In the genomic region with DNA sequence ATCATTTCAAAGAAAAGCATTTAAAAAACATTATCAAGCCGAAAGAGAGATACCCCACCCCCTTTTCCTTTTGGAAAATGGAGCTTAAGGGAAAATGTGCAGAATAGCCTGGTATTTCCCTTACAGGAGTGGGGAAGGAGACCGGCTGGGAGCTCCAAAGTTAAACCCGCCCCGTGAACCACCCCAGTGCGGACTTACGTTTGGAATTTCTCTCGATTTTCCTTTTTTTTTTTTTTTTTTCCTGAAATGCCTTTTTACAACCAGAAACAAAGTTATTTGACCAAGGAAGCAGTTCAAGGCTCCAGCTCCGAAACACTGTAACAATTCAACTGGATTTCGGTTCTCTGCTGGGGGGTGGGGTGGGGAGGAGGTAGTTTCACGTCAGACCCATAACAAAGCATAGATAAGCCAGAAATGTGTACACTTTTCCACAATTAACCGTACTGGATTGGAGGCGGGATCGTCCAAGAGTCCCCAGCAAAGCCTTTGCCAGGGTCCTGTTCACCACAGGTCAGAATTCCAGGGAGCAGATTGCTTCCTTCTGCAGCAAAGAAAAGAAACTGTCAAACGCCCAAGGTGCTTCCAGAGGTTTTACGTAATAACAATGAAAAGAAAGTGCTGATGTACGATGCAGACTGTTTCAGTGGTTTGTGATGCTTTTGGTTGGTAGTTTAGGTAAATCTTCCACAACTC, we compare ENCODE assay signal across 8 cellular contexts. TPM values are rescaled to one million over a fixed set of nuclear protein-coding genes. Genes with fewer than 3 reads are reported as not detected.
DNase-seq lines count a peak whose midpoint lies in the region; ATAC-seq and TF ChIP-seq lines count a peak whose summit lies in the region.

No MANE protein-coding gene starts in this region.

- H3K4me3 ChIP-seq in ACC112 (ENCODE audit: low read depth, low read length) (peak overlapping the region; percentile 65), HCT116 (replicated peaks in 1 of 2; ENCODE audit: low read depth in 1 of 2, low read length in 2 of 2) (peak overlapping the region; percentile 42 to 63), transverse colon (peak overlapping the region in 3 of 4 donors; percentile 50 to 63 (median 58))

- TF ChIP-seq CTCF in HCT116 (IDR thresholded peaks at IDR 0.05 in 2 of 3, conservative IDR thresholded peaks at IDR 0.05 in 1 of 3; ENCODE audit: borderline replicate concordance in 1 of 3, insufficient read depth in 1 of 3, low read depth in 2 of 3, low read length in 2 of 3) (no peak), transverse colon (IDR thresholded peaks at IDR 0.05) (no peak)

- RAD21 ChIA-PET in HCT116 (lab: Charles Lee; ENCODE audit: low non-redundant PET in 1 of 2, low total read pairs in 2 of 2, uncharacterized antibody in 2 of 2, unreplicated experiment in 2 of 2), result interaction anchor here in 1 of 2 experiments (0.7 kb wide), 1 partner anchor 492 kb away, joined by 3 read pairs; no protein-coding TSS in a partner anchor

- peak overlapping the region; percentile 48; the same call in 1 of the 2 replicates for H3K9ac ChIP-seq in HCT116 (ENCODE audit: low read length)

- WGBS in transverse colon (ENCODE audit: low coverage in 1 of 2), 2 donors, result 8 to 9% methylated on average over 11 to 16 of the region's 16 CpGs

- BruUV-seq in HCT116 (replicated peaks; lab: Mats Ljungman, UMichigan), result no TSS peak

- no peak for TF ChIP-seq EP300 in transverse colon (IDR thresholded peaks at IDR 0.05; ENCODE audit: low read depth)

- no peaks in the 10 kb centered on the region for H3K27me3 ChIP-seq in ACC112 (ENCODE audit: insufficient read depth, low read length)
- H3K27me3 ChIP-seq in HCT116 (ENCODE audit: insufficient read depth, low read length), result no peaks in the 10 kb centered on the region
- H3K27me3 ChIP-seq in transverse colon, result peaks cover 84% of the 10 kb centered on the region

- ATAC-seq in HCT116 (no peak), left lobe of liver (peak; percentile 14)

- TF ChIP-seq POLR2A in HCT116 (IDR thresholded peaks at IDR 0.05; ENCODE audit: borderline replicate concordance, extremely low read depth, insufficient read depth, insufficient read length) (no peak), transverse colon (IDR thresholded peaks at IDR 0.05) (no peak)

- H3K79me2 ChIP-seq in ACC112 (ENCODE audit: control insufficient read depth, insufficient read depth, low read length, unreplicated experiment) (no peaks in the 10 kb centered on the region), HCT116 (ENCODE audit: insufficient read depth, low read length) (no peaks in the 10 kb centered on the region)

- no peak for DNase-seq in HCT116 (ENCODE audit: low read depth, low spot score)
- DNase-seq in astrocyte of the hippocampus (ENCODE audit: low read depth, low spot score), result peak; percentile 77
- peak; percentile 48 for DNase-seq in left lobe of liver (ENCODE audit: low spot score)
- no peak for DNase-seq in transverse colon
- no peak for DNase-seq in SIG-M5 (lab: John Stamatoyannopoulos, UW)
- DNase-seq in iPS-NIHi7 (ENCODE audit: extremely low spot score), result no peak
- no peak for DNase-seq in NCI-H1048 (lab: John Stamatoyannopoulos, UW)

- peaks cover 30% of the 10 kb centered on the region for H3K4me1 ChIP-seq in ACC112 (ENCODE audit: control insufficient read depth, insufficient read depth, low read length, unreplicated experiment)
- H3K4me1 ChIP-seq in HCT116 (ENCODE audit: control insufficient read depth in 1 of 2, insufficient read depth in 2 of 2, low read length in 2 of 2), result peaks cover 13 to 37% of the 10 kb centered on the region in 2 experiments; a peak in 3 of 4 replicates
- H3K4me1 ChIP-seq in transverse colon, result peaks cover 5 to 52% (median 20%) of the 10 kb centered on the region in 4 donors

- intact Hi-C loops in HCT116 (cut with micrococcal nuclease), result loop anchor here (5.0 kb wide), 1 partner anchor 241 kb away; no protein-coding TSS in a partner anchor
- intact Hi-C loops in transverse colon (cut with DNase I; ENCODE audit: low total_unique reads), result no loop called here

- no peaks in the 10 kb centered on the region for H4K20me1 ChIP-seq in HCT116 (ENCODE audit: insufficient read depth)

- H3K4me2 ChIP-seq in HCT116 (ENCODE audit: low read length), result peak overlapping the region; percentile 92

- POLR2A ChIA-PET in HCT116 (lab: Charles Lee), result interaction anchor here (0.6 to 1.4 kb wide), 3 partner anchors 9 to 212 kb away, joined by 3 to 10 read pairs (median 9); no protein-coding TSS in a partner anchor

- peak overlapping the region; percentile 67 for H2AFZ ChIP-seq in ACC112 (ENCODE audit: low read length, unreplicated experiment)
- peak overlapping the region; percentile 65 for H2AFZ ChIP-seq in HCT116 (ENCODE audit: low read depth, low read length, poor library complexity, severe bottlenecking)

- CTCF ChIA-PET in HCT116 (lab: Charles Lee), result interaction anchor here (0.6 to 1.2 kb wide), 3 partner anchors 23 to 1617 kb away, joined by 3 to 6 read pairs (median 3); no protein-coding TSS in a partner anchor

- no peak for TF ChIP-seq RAD21 in HCT116 (IDR thresholded peaks at IDR 0.05; ENCODE audit: low read depth)

- H3K9me2 ChIP-seq in HCT116 (ENCODE audit: insufficient read depth), result no peaks in the 10 kb centered on the region

- H3K36me3 ChIP-seq in ACC112 (ENCODE audit: insufficient read depth, low read length), result no peaks in the 10 kb centered on the region
- no peaks in the 10 kb centered on the region for H3K36me3 ChIP-seq in HCT116 (ENCODE audit: control insufficient read depth in 1 of 2, insufficient read depth in 2 of 2, low read length in 2 of 2)
- H3K36me3 ChIP-seq in transverse colon, result no peaks in the 10 kb centered on the region

- H3K9me3 ChIP-seq in HCT116 (ENCODE audit: control insufficient read depth in 1 of 2, insufficient read depth in 1 of 2, low read depth in 1 of 2, low read length in 2 of 2) (no peaks in the 10 kb centered on the region), transverse colon (no peaks in the 10 kb centered on the region)

- in situ Hi-C loops in transverse colon (cut with MboI; ENCODE audit: low pct_ligation_motif_present in 1 of 4, low pct_unique_long_range_greater_than_20kb in 1 of 4, low sequenced_read_pairs in 3 of 4), result loop anchor here in 1 of 4 donors (25.0 kb wide), 1 partner anchor 794 kb away; the partner anchor contains the start of genes BMI1 and COMMD3

- H3K27ac ChIP-seq in ACC112 (ENCODE audit: low read depth, low read length) (peak overlapping the region; percentile 63; the same call in 1 of the 2 replicates), HCT116 (ENCODE audit: low read depth, low read length) (no peak overlapping the region), transverse colon (peak overlapping the region; percentile 66 to 85 (median 82))

TF ChIP-seq in HCT116, 20 proteins besides CTCF, POLR2A, EP300 and RAD21:
- no peak for TF ChIP-seq EZH2 (IDR thresholded peaks at IDR 0.05)
- 0 out of 2 replicates have a peak, but pooled peaks have one; percentile 12 for TF ChIP-seq SIN3A (IDR thresholded peaks at IDR 0.05; ENCODE audit: low read depth)

RNA-seq across cellular contexts. Expression of gene SKIDA1, which starts 6.7 kb away (rescaled TPM):
- total RNA-seq in HCT116 (2021; ENCODE audit: unreplicated experiment) (0.34 TPM), left lobe of liver (3.4 TPM), transverse colon (under 1 TPM in 2 of 4 donors, not detected in 2; 0.27 to 0.60 TPM)
- polyA plus RNA-seq in HCT116 (2012), result 0.12 and 0.20 TPM in 2 replicates

RNA-seq across cellular contexts. Expression of gene MLLT10, which starts 15.3 kb away (rescaled TPM):
- total RNA-seq in HCT116 (2021; ENCODE audit: unreplicated experiment) (45.2 TPM), left lobe of liver (19.5 TPM), transverse colon (10 to 100 TPM; 12.0 to 43.0 (median 28.5) TPM)
- polyA plus RNA-seq in HCT116 (2012), result 17.3 and 25.3 TPM in 2 replicates

Comparison
In these comparisons a context has a peak if more than half of its experiments do, and no peak if none do; other contexts are left out.
1. DNase-seq: peak in astrocyte of the hippocampus (single experiment) and left lobe of liver (single experiment); none in HCT116 (single experiment), transverse colon (single experiment), SIG-M5 (single experiment), iPS-NIHi7 (single experiment) and NCI-H1048 (single experiment).
2. Peak in every context shown above with its lines, with median percentiles within 50 percentile points of each other: H3K4me3 ChIP-seq.